In genomic region chr15:78540135-78540954, GRCh38 we compare ENCODE assay signal across 8 cellular contexts. TPM values are rescaled to one million over a fixed set of nuclear protein-coding genes. Genes with fewer than 3 reads are reported as not detected.
A peak's percentile ranks its signal among the peaks of the same experiment; 100 is the strongest.
DNase-seq lines count a peak whose midpoint lies in the region; ATAC-seq and TF ChIP-seq lines count a peak whose summit lies in the region.

TSS of gene PSMA4 (plus strand) at chr15:78540444. CDS start at chr15:78541928, 1,484 bp downstream.

- DNase-seq in DMS114 treated with DMSO at 0.1 percent for 48 hours (lab: John Stamatoyannopoulos, UW; ENCODE audit: unreplicated experiment): peak; percentile 82
- DNase-seq in PC-3: peak; percentile 79
- peak; percentile 97 for DNase-seq in activated T-cell treated with anti-CD3 and anti-CD28 coated beads, Interleukin-2, amount 50 U/mL, for 24 hours
- peak; percentile 91 to 93 for DNase-seq in stimulated activated CD8-positive, alpha-beta memory T cell treated with anti-CD3 and anti-CD28 coated beads, Interleukin-7, amount 100 ng/mL, for 4 hours (ENCODE audit: low read depth in 2 of 2)

- no peak for TF ChIP-seq CTCF in PC-3 (conservative IDR thresholded peaks at IDR 0.05; ENCODE audit: low read depth, low read length)

- intact Hi-C loops in PC-3 (cut with micrococcal nuclease): loop anchor here (5.0 kb wide), 1 partner anchor 33 kb away; the partner anchor contains the start of gene HYKK

- no peaks in the 10 kb centered on the region for H3K9me3 Mint-ChIP-seq in IgD-negative memory B cell
- H3K9me3 Mint-ChIP-seq in activated T-cell treated with anti-CD3 and anti-CD28 coated beads, Interleukin-2, amount 50 U/mL, for 24 hours: no peaks in the 10 kb centered on the region

- H3K9me2 ChIP-seq in PC-3 (replicated peaks; ENCODE audit: low read length): no peaks in the 10 kb centered on the region

- peaks cover 41% of the 10 kb centered on the region for H3K79me2 ChIP-seq in PC-3 (ENCODE audit: low read length)

- H3K27me3 ChIP-seq in PC-3 (ENCODE audit: low read length): no peaks in the 10 kb centered on the region
- H3K27me3 ChIP-seq in esophagus (ENCODE audit: control insufficient read depth in 1 of 2, insufficient read depth in 2 of 2, low read length in 2 of 2): no peaks in the 10 kb centered on the region
- no peaks in the 10 kb centered on the region for H3K27me3 ChIP-seq in muscle layer of duodenum (ENCODE audit: low read depth, low read length)

- H3K36me3 ChIP-seq in PC-3 (ENCODE audit: low read depth, low read length) (peaks cover 31% of the 10 kb centered on the region), esophagus (ENCODE audit: control insufficient read depth in 2 of 2, insufficient read depth in 2 of 2, low read length in 1 of 2) (peaks cover 0 to 2% of the 10 kb centered on the region in 2 donors), muscle layer of duodenum (ENCODE audit: control insufficient read depth in 1 of 2, insufficient read depth in 2 of 2, low read length in 2 of 2) (peaks cover 17 to 27% of the 10 kb centered on the region in 2 donors)

- ATAC-seq in GM21528 (IDR thresholded peaks at IDR 0.05; ENCODE audit: low FRiP score, unreplicated experiment): peak; percentile 78
- peak; percentile 82 for ATAC-seq in PC-3

- CTCF ChIA-PET in PC-3 (lab: Charles Lee): no interaction called here

- H3K4me2 ChIP-seq in PC-3 (ENCODE audit: low read length): peak within 1 kb of the TSS; percentile 83

- H3K36me3 Mint-ChIP-seq in IgD-negative memory B cell: peaks cover 2% of the 10 kb centered on the region
- peaks cover 54% of the 10 kb centered on the region for H3K36me3 Mint-ChIP-seq in activated T-cell treated with anti-CD3 and anti-CD28 coated beads, Interleukin-2, amount 50 U/mL, for 24 hours (ENCODE audit: low read depth)

- peak within 1 kb of the TSS; percentile 93 for H3K9ac ChIP-seq in PC-3 (ENCODE audit: low read length)

- H4K20me1 ChIP-seq in PC-3 (ENCODE audit: low read length): peaks cover 9% of the 10 kb centered on the region; the same call in 1 of the 2 replicates

- peak within 1 kb of the TSS; percentile 89 to 100 (median 99) for H3K27ac Mint-ChIP-seq in IgD-negative memory B cell
- H3K27ac Mint-ChIP-seq in activated T-cell treated with anti-CD3 and anti-CD28 coated beads, Interleukin-2, amount 50 U/mL, for 24 hours: peak within 1 kb of the TSS; percentile 100

- H3K27ac ChIP-seq in PC-3 (ENCODE audit: low read length): peak within 1 kb of the TSS; percentile 69
- H3K27ac ChIP-seq in esophagus (ENCODE audit: low read depth in 2 of 2, low read length in 1 of 2): peak within 1 kb of the TSS; percentile 94 to 99
- peak within 1 kb of the TSS; percentile 98 for H3K27ac ChIP-seq in muscle layer of duodenum (ENCODE audit: low read length)

- POLR2A ChIA-PET in PC-3 (lab: Charles Lee; ENCODE audit: unreplicated experiment): interaction anchor here (0.6 to 1.1 kb wide), 4 partner anchors 13 to 125 kb away, joined by 3 to 7 read pairs (median 3); partner anchors contain the start of gene CHRNA5

- H3K27me3 Mint-ChIP-seq in IgD-negative memory B cell: no peaks in the 10 kb centered on the region
- no peaks in the 10 kb centered on the region for H3K27me3 Mint-ChIP-seq in activated T-cell treated with anti-CD3 and anti-CD28 coated beads, Interleukin-2, amount 50 U/mL, for 24 hours

- H3K4me1 Mint-ChIP-seq in IgD-negative memory B cell: peaks cover 12 to 30% (median 21%) of the 10 kb centered on the region in 3 donors
- peaks cover 38% of the 10 kb centered on the region for H3K4me1 Mint-ChIP-seq in activated T-cell treated with anti-CD3 and anti-CD28 coated beads, Interleukin-2, amount 50 U/mL, for 24 hours (ENCODE audit: low read depth)

- BruUV-seq in PC-3 (replicated peaks; lab: Mats Ljungman, UMichigan): no TSS peak

- H3K4me1 ChIP-seq in PC-3 (ENCODE audit: insufficient read depth, low read length) (peaks cover 18% of the 10 kb centered on the region), esophagus (ENCODE audit: control insufficient read depth in 2 of 2, insufficient read depth in 2 of 2, low read length in 1 of 2) (peaks cover 0 to 2% of the 10 kb centered on the region in 2 donors), muscle layer of duodenum (ENCODE audit: control insufficient read depth in 1 of 2, insufficient read depth in 2 of 2, low read length in 2 of 2) (peaks cover 4 to 27% of the 10 kb centered on the region in 2 donors)

- peak within 1 kb of the TSS; percentile 89 to 100 (median 94) for H3K4me3 Mint-ChIP-seq in IgD-negative memory B cell
- H3K4me3 Mint-ChIP-seq in activated T-cell treated with anti-CD3 and anti-CD28 coated beads, Interleukin-2, amount 50 U/mL, for 24 hours: peak within 1 kb of the TSS; percentile 92

- H3K9me3 ChIP-seq in PC-3 (ENCODE audit: low read length): no peaks in the 10 kb centered on the region
- H3K9me3 ChIP-seq in esophagus (ENCODE audit: control insufficient read depth in 2 of 2, insufficient read depth in 1 of 2, low read depth in 1 of 2, low read length in 1 of 2): no peaks in the 10 kb centered on the region
- H3K9me3 ChIP-seq in muscle layer of duodenum (ENCODE audit: control insufficient read depth in 1 of 2, low read length in 2 of 2): no peaks in the 10 kb centered on the region

- WGBS in esophagus, 2 donors: 0 to 1% methylated on average over 58 to 62 of the region's 62 CpGs

- peak within 1 kb of the TSS; percentile 99 for H3K4me3 ChIP-seq in PC-3 (ENCODE audit: low read length)
- H3K4me3 ChIP-seq in esophagus (ENCODE audit: low read depth in 1 of 2, low read length in 2 of 2): peak within 1 kb of the TSS; percentile 81 to 85
- peak within 1 kb of the TSS; percentile 83 to 85 for H3K4me3 ChIP-seq in muscle layer of duodenum (ENCODE audit: low read depth in 1 of 2, low read length in 2 of 2)

- H2AFZ ChIP-seq in PC-3 (ENCODE audit: low read length): peak within 1 kb of the TSS; percentile 80

- no peaks in the 10 kb centered on the region for H3F3A ChIP-seq in PC-3 (ENCODE audit: low read length, unreplicated experiment)

RNA-seq across cellular contexts. Expression of gene PSMA4, which starts in this region (rescaled TPM):
- 169 TPM for polyA plus RNA-seq in IgD-negative memory B cell
- 198 and 245 TPM in 2 replicates for total RNA-seq in PC-3 (2014; rRNA removed)
- polyA plus RNA-seq in esophagus: 100 to 1,000 TPM; 109 to 188 TPM

Comparison
In these comparisons a context has a peak if more than half of its experiments do, and no peak if none do; other contexts are left out.
1. Peak in every context shown above with its lines: DNase-seq, ATAC-seq, H3K4me3 ChIP-seq and H3K27ac ChIP-seq.